ENCODE assay signal across 14 cellular contexts in the genomic region with DNA sequence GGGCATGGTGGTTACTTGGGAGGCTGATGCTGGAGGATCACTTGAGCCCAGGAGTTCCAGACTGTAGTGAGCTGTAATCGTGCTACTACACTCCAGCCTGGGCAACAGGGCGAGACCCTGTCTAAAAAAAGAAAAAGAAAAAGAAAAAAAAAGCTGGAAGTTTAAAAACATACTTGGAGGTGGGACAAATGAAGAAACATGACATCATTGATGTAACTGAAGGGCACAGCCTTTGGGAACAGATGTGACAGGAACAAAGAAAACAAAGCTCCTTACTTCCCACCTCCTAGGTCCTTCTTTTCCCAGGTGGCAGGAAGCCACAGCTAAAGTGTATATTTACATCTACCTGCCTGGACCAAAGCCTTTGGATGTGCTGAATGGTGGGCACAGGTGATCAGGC. TPM values are rescaled to one million over a fixed set of nuclear protein-coding genes. Genes with fewer than 3 reads are reported as not detected.
DNase-seq lines count a peak whose midpoint lies in the region; ATAC-seq, FAIRE-seq and TF ChIP-seq lines count a peak whose summit lies in the region.
"Had no signal": no experiment of that assay in that cellular context is flagged by ENCODE, and none has a peak within 500 bp of the region (broad histone marks: within the 10 kb centered on the region; RNA-seq: fewer than 3 reads in every experiment).

No MANE protein-coding gene starts in this region.

- H3K27ac ChIP-seq in HepG2 (ENCODE audit: extremely low read length, insufficient read depth, low read length) = no peak overlapping the region
- no peak overlapping the region for H3K27ac ChIP-seq in right lobe of liver
- no peak overlapping the region for H3K27ac ChIP-seq in CD4-positive, alpha-beta memory T cell (ENCODE audit: low read depth, low read length)
- H3K27ac ChIP-seq: BLaER1 had no signal

- intact Hi-C loops in HepG2 (cut with micrococcal nuclease; ENCODE audit: unreplicated experiment) = no loop called here
- intact Hi-C loops in right lobe of liver (cut with DNase I) = no loop called here
- intact Hi-C loops in CD4-positive, alpha-beta memory T cell (cut with micrococcal nuclease) = no loop called here

- H3K27ac Mint-ChIP-seq in mesothelial cell of epicardium (peak overlapping the region; percentile 82), type B pancreatic cell (peak overlapping the region; percentile 48)
- H3K27ac Mint-ChIP-seq in CD4-positive, alpha-beta memory T cell = peak overlapping the region in 2 of 7 donors; percentile 40 to 68

- POLR2A ChIA-PET in HepG2 (lab: Yijun Ruan, JAX) = no interaction called here
- POLR2A ChIA-PET in CD4-positive, alpha-beta memory T cell (lab: Charles Lee; ENCODE audit: partially characterized antibody) = interaction anchor here (1.1 kb wide), 1 partner anchor 49 kb away, joined by 3 read pairs; no protein-coding TSS in a partner anchor

- H3K4me2 ChIP-seq in HepG2 (ENCODE audit: low read depth, low read length) = no peak overlapping the region
- H3K4me2 ChIP-seq: BLaER1 had no signal

- WGBS in HepG2 (ENCODE audit: low lambda C conversion rate) = 48% methylated on average over 2 of the region's 2 CpGs
- 73% methylated on average over 2 of the region's 2 CpGs for WGBS in right lobe of liver (ENCODE audit: insufficient coverage, low coverage, low lambda C conversion rate, missing lambda C conversion rate)

- no peak overlapping the region for H3K4me3 ChIP-seq in HepG2 (replicated peaks in 1 of 3; ENCODE audit: insufficient read depth in 1 of 3, low read depth in 2 of 3, low read length in 3 of 3)
- H3K4me3 ChIP-seq in right lobe of liver = no peak overlapping the region
- H3K4me3 ChIP-seq in CD4-positive, alpha-beta memory T cell (ENCODE audit: low read length in 2 of 2) = no peak overlapping the region
- H3K4me3 ChIP-seq: BLaER1, HAP-1 had no signal

- H4K20me1 ChIP-seq in HepG2 (ENCODE audit: insufficient read depth, low read length) = no peaks in the 10 kb centered on the region
- H4K20me1 ChIP-seq: BLaER1 had no signal

- FAIRE-seq in HepG2 (lab: Jason Lieb, UNC) = no peak
- FAIRE-seq: GM12891, H1 had no signal

- TF ChIP-seq POLR2A in HepG2 (IDR thresholded peaks at IDR 0.05; ENCODE audit: insufficient read depth in 1 of 2, low read depth in 2 of 2, low read length in 2 of 2) (no peak), right lobe of liver (IDR thresholded peaks at IDR 0.05) (no peak)

- H2AFZ ChIP-seq in HepG2 (ENCODE audit: low read length) = no peak overlapping the region

- TF ChIP-seq CTCF in HepG2 (CRISPR knock-in tag; IDR thresholded peaks at IDR 0.05) (no peak), right lobe of liver (IDR thresholded peaks at IDR 0.05) (no peak), mesothelial cell of epicardium (IDR thresholded peaks at IDR 0.05; ENCODE audit: unreplicated experiment) (no peak), type B pancreatic cell (conservative IDR thresholded peaks at IDR 0.05) (no peak)

- TF ChIP-seq RAD21 in HepG2 (CRISPR knock-in tag; IDR thresholded peaks at IDR 0.05) = no peak

- ATAC-seq in HepG2 (no peak), right lobe of liver (no peak)

- H3K36me3 ChIP-seq in HepG2 (replicated peaks in 1 of 2; ENCODE audit: control insufficient read depth in 1 of 2, insufficient read depth in 2 of 2, low read length in 2 of 2) = no peaks in the 10 kb centered on the region
- no peaks in the 10 kb centered on the region for H3K36me3 ChIP-seq in right lobe of liver
- no peaks in the 10 kb centered on the region for H3K36me3 ChIP-seq in CD4-positive, alpha-beta memory T cell (ENCODE audit: insufficient read depth, low read length)
- H3K36me3 ChIP-seq: BLaER1, HAP-1 had no signal

- no peak overlapping the region for H3K9ac ChIP-seq in HepG2 (ENCODE audit: insufficient read depth, low read depth, low read length)
- H3K9ac ChIP-seq: BLaER1 had no signal

- in situ Hi-C loops in HepG2 (cut with HindIII; ENCODE audit: extremely low pct_ligation_motif_present, low pct_unique_long_range_greater_than_20kb) = no loop called here

- H3K36me3 Mint-ChIP-seq in mesothelial cell of epicardium (no peaks in the 10 kb centered on the region), type B pancreatic cell (peaks cover 3% of the 10 kb centered on the region)
- H3K36me3 Mint-ChIP-seq in CD4-positive, alpha-beta memory T cell = no peaks in the 10 kb centered on the region

- H3K4me3 Mint-ChIP-seq in mesothelial cell of epicardium (peak overlapping the region; percentile 4), type B pancreatic cell (peak overlapping the region; percentile 58)
- H3K4me3 Mint-ChIP-seq in CD4-positive, alpha-beta memory T cell = peak overlapping the region in 3 of 8 donors; percentile 5 to 44 (median 42)

- H3K4me1 ChIP-seq in HepG2 (ENCODE audit: insufficient read depth, low read length) = peaks cover 47% of the 10 kb centered on the region
- peaks cover 0 to 9% (median 5%) of the 10 kb centered on the region in 4 donors for H3K4me1 ChIP-seq in right lobe of liver
- peaks cover 17% of the 10 kb centered on the region for H3K4me1 ChIP-seq in CD4-positive, alpha-beta memory T cell (ENCODE audit: insufficient read depth, low read length)

- peak; percentile 20 for DNase-seq in NCI-H2171 treated with DMSO at 0.1 percent for 48 hours (lab: John Stamatoyannopoulos, UW)
- no peak for DNase-seq in NCI-H2171 (lab: John Stamatoyannopoulos, UW)
- no peak for DNase-seq in HepG2 (ENCODE audit: low spot score)
- no peak for DNase-seq in right lobe of liver
- DNase-seq in mesothelial cell of epicardium (ENCODE audit: low spot score in 2 of 2, unreplicated experiment in 2 of 2) = no peak
- no peak for DNase-seq in type B pancreatic cell (ENCODE audit: extremely low spot score, unreplicated experiment)
- no peak for DNase-seq in CD4-positive, alpha-beta memory T cell
- no peak for DNase-seq in NCI-H2227 treated with DMSO at 0.1 percent for 48 hours (lab: John Stamatoyannopoulos, UW)
- DNase-seq: DMS79, IMR-90 had no signal

- no TSS peak for BruUV-seq in HepG2 (replicated peaks; lab: Mats Ljungman, UMichigan)

- H3K4me1 Mint-ChIP-seq in mesothelial cell of epicardium (peaks cover 17% of the 10 kb centered on the region), type B pancreatic cell (ENCODE audit: unreplicated experiment) (peaks cover 12% of the 10 kb centered on the region)
- peaks cover 8 to 22% (median 15%) of the 10 kb centered on the region in 4 donors for H3K4me1 Mint-ChIP-seq in CD4-positive, alpha-beta memory T cell

- H3K9me3 Mint-ChIP-seq in mesothelial cell of epicardium = no peaks in the 10 kb centered on the region
- no peaks in the 10 kb centered on the region for H3K9me3 Mint-ChIP-seq in type B pancreatic cell
- peaks cover 0 to 16% (median 0%) of the 10 kb centered on the region in 8 donors for H3K9me3 Mint-ChIP-seq in CD4-positive, alpha-beta memory T cell

- no peaks in the 10 kb centered on the region for H3K9me3 ChIP-seq in HepG2 (ENCODE audit: low read length)
- no peaks in the 10 kb centered on the region for H3K9me3 ChIP-seq in right lobe of liver
- no peaks in the 10 kb centered on the region for H3K9me3 ChIP-seq in CD4-positive, alpha-beta memory T cell (ENCODE audit: control insufficient read depth in 1 of 2, low read length in 2 of 2)
- H3K9me3 ChIP-seq: BLaER1, HAP-1 had no signal

- CTCF ChIA-PET in HepG2 (lab: Yijun Ruan, JAX; ENCODE audit: low intra/inter-chr PET ratio, low total read pairs) = no interaction called here
- CTCF ChIA-PET in CD4-positive, alpha-beta memory T cell (lab: Charles Lee; ENCODE audit: partially characterized antibody) = no interaction called here

- H3K79me2 ChIP-seq in HepG2 (ENCODE audit: insufficient read depth, low read length) = no peaks in the 10 kb centered on the region

- no peaks in the 10 kb centered on the region for H3K27me3 Mint-ChIP-seq in mesothelial cell of epicardium (ENCODE audit: low read depth)
- H3K27me3 Mint-ChIP-seq in type B pancreatic cell = no peaks in the 10 kb centered on the region
- no peaks in the 10 kb centered on the region for H3K27me3 Mint-ChIP-seq in CD4-positive, alpha-beta memory T cell

- TF ChIP-seq EP300 in HepG2 (IDR thresholded peaks at IDR 0.05; ENCODE audit: low read depth in 2 of 2, low read length in 2 of 2) (no peak), HepG2 (CRISPR knock-in tag; IDR thresholded peaks at IDR 0.05; ENCODE audit: borderline replicate concordance) (no peak)

- H3K27me3 ChIP-seq in HepG2 (ENCODE audit: control insufficient read depth in 1 of 2, insufficient read depth in 2 of 2, low read length in 2 of 2) = no peaks in the 10 kb centered on the region; a peak in 1 of 5 replicates
- no peaks in the 10 kb centered on the region for H3K27me3 ChIP-seq in right lobe of liver
- no peaks in the 10 kb centered on the region for H3K27me3 ChIP-seq in CD4-positive, alpha-beta memory T cell (ENCODE audit: insufficient read depth, low read length)

RNA-seq across cellular contexts. Expression of gene PEX11G, which starts 1.9 kb away (rescaled TPM):
- not detected in 2 replicates for total RNA-seq in HepG2 (2016; rRNA removed; fragmentation: Illumina TruSeq; extraction: Trizol)
- total RNA-seq in HepG2 (2016; cell fraction: cytosol; rRNA removed; fragmentation: Illumina TruSeq; extraction: Trizol; ENCODE audit: low read depth) = not detected in 2 replicates
- not detected in 2 replicates for total RNA-seq in HepG2 (2016; cell fraction: insoluble cytoplasmic fraction; rRNA removed; fragmentation: Illumina TruSeq; extraction: Trizol)
- not detected in 2 replicates for total RNA-seq in HepG2 (2016; cell fraction: membrane; rRNA removed; fragmentation: Illumina TruSeq; extraction: Trizol)
- total RNA-seq in HepG2 (2016; cell fraction: nucleus; rRNA removed; fragmentation: Illumina TruSeq; extraction: Trizol) = not detected in 2 replicates
- polyA plus RNA-seq in HepG2 (2011; rRNA removed) = not detected in 2 replicates
- polyA plus RNA-seq in HepG2 (2011; cell fraction: cytosol; rRNA removed) = 0.07 TPM in 1 of 2 replicates, not detected in the other
- polyA plus RNA-seq in HepG2 (2011; cell fraction: nucleus; rRNA removed) = 0.12 and 0.16 TPM in 2 replicates
- not detected in 2 replicates for polyA plus RNA-seq in HepG2 (2012)
- polyA plus RNA-seq in HepG2 (2016; cell fraction: cytosol; fragmentation: Illumina TruSeq; extraction: Trizol; ENCODE audit: low read depth) = not detected in 2 replicates
- not detected in 2 replicates for polyA plus RNA-seq in HepG2 (2016; cell fraction: insoluble cytoplasmic fraction; fragmentation: Illumina TruSeq; extraction: Trizol; ENCODE audit: low read depth)
- polyA plus RNA-seq in HepG2 (2016; cell fraction: membrane; fragmentation: Illumina TruSeq; extraction: Trizol; ENCODE audit: low read depth) = not detected in 2 replicates
- not detected in 2 replicates for polyA plus RNA-seq in HepG2 (2016; cell fraction: nucleus; fragmentation: Illumina TruSeq; extraction: Trizol; ENCODE audit: insufficient read depth, low read depth)
- polyA minus RNA-seq in HepG2 (2011; rRNA and poly(A)+ RNA removed; ENCODE audit: low replicate concordance) = 1.4 TPM in 1 of 2 replicates, not detected in the other
- not detected in 2 replicates for polyA minus RNA-seq in HepG2 (2011; cell fraction: cytosol; rRNA and poly(A)+ RNA removed)
- polyA minus RNA-seq in HepG2 (2011; cell fraction: nucleus; rRNA and poly(A)+ RNA removed) = not detected in 2 replicates
- 10 to 100 TPM in 2 of 6 experiments, 1 to 10 TPM in 4; 4.8 to 14.3 (median 9.4) TPM for total RNA-seq in right lobe of liver
- total RNA-seq in mesothelial cell of epicardium = 6.5 to 7.3 TPM (median 7.0 TPM) in 3 replicates
- total RNA-seq in type B pancreatic cell (ENCODE audit: low replicate concordance) = 4.8 and 5.7 TPM in 2 replicates
- under 1 TPM; 0.64 to 0.73 TPM for total RNA-seq in CD4-positive, alpha-beta memory T cell
- 1 to 10 TPM in 1 of 2 donors, under 1 TPM in 1; 0.64 to 1.7 TPM for polyA plus RNA-seq in CD4-positive, alpha-beta memory T cell

RNA-seq across cellular contexts. Expression of gene ZNF358, which starts 29.0 kb away (rescaled TPM):
- 6.4 and 9.1 TPM in 2 replicates for total RNA-seq in HepG2 (2016; rRNA removed; fragmentation: Illumina TruSeq; extraction: Trizol)
- total RNA-seq in HepG2 (2016; cell fraction: cytosol; rRNA removed; fragmentation: Illumina TruSeq; extraction: Trizol; ENCODE audit: low read depth) = 29.8 and 30.7 TPM in 2 replicates
- total RNA-seq in HepG2 (2016; cell fraction: insoluble cytoplasmic fraction; rRNA removed; fragmentation: Illumina TruSeq; extraction: Trizol) = 7.4 and 8.8 TPM in 2 replicates
- total RNA-seq in HepG2 (2016; cell fraction: membrane; rRNA removed; fragmentation: Illumina TruSeq; extraction: Trizol) = 40.6 and 43.0 TPM in 2 replicates
- total RNA-seq in HepG2 (2016; cell fraction: nucleus; rRNA removed; fragmentation: Illumina TruSeq; extraction: Trizol) = 4.2 and 4.8 TPM in 2 replicates
- polyA plus RNA-seq in HepG2 (2011; rRNA removed) = 36.3 and 37.0 TPM in 2 replicates
- polyA plus RNA-seq in HepG2 (2011; cell fraction: cytosol; rRNA removed) = 27.2 and 34.8 TPM in 2 replicates
- polyA plus RNA-seq in HepG2 (2011; cell fraction: nucleus; rRNA removed) = 16.8 and 18.8 TPM in 2 replicates
- polyA plus RNA-seq in HepG2 (2012) = 18.3 and 24.5 TPM in 2 replicates
- 89.1 and 102 TPM in 2 replicates for polyA plus RNA-seq in HepG2 (2016; cell fraction: cytosol; fragmentation: Illumina TruSeq; extraction: Trizol; ENCODE audit: low read depth)
- polyA plus RNA-seq in HepG2 (2016; cell fraction: insoluble cytoplasmic fraction; fragmentation: Illumina TruSeq; extraction: Trizol; ENCODE audit: low read depth) = 21.6 and 26.7 TPM in 2 replicates
- 106 and 124 TPM in 2 replicates for polyA plus RNA-seq in HepG2 (2016; cell fraction: membrane; fragmentation: Illumina TruSeq; extraction: Trizol; ENCODE audit: low read depth)
- polyA plus RNA-seq in HepG2 (2016; cell fraction: nucleus; fragmentation: Illumina TruSeq; extraction: Trizol; ENCODE audit: insufficient read depth, low read depth) = 18.5 and 20.8 TPM in 2 replicates
- polyA minus RNA-seq in HepG2 (2011; rRNA and poly(A)+ RNA removed; ENCODE audit: low replicate concordance) = 17.5 and 24.9 TPM in 2 replicates
- 11.3 and 15.3 TPM in 2 replicates for polyA minus RNA-seq in HepG2 (2011; cell fraction: cytosol; rRNA and poly(A)+ RNA removed)
- polyA minus RNA-seq in HepG2 (2011; cell fraction: nucleus; rRNA and poly(A)+ RNA removed) = 2.2 and 3.4 TPM in 2 replicates
- 10 to 100 TPM; 15.3 to 35.1 (median 24.8) TPM for total RNA-seq in right lobe of liver
- total RNA-seq in mesothelial cell of epicardium = 67.5 to 68.3 TPM (median 67.9 TPM) in 3 replicates
- total RNA-seq in type B pancreatic cell (ENCODE audit: low replicate concordance) = 49.8 and 67.1 TPM in 2 replicates
- total RNA-seq in CD4-positive, alpha-beta memory T cell = 1 to 10 TPM; 8.4 to 8.7 TPM
- 1 to 10 TPM in 1 of 2 donors, not detected in 1; 1.6 TPM for polyA plus RNA-seq in CD4-positive, alpha-beta memory T cell

RNA-seq across cellular contexts. Expression of gene MCOLN1, which starts 35.5 kb away (rescaled TPM):
- total RNA-seq in HepG2 (2016; rRNA removed; fragmentation: Illumina TruSeq; extraction: Trizol) (1.9 and 3.4 TPM in 2 replicates), right lobe of liver (10 to 100 TPM in 5 of 6 experiments, 1 to 10 TPM in 1; 9.8 to 25.2 (median 17.7) TPM), mesothelial cell of epicardium (20.5 to 21.0 TPM (median 20.7 TPM) in 3 replicates), type B pancreatic cell (ENCODE audit: low replicate concordance) (24.0 and 24.3 TPM in 2 replicates)
- total RNA-seq in HepG2 (2016; cell fraction: cytosol; rRNA removed; fragmentation: Illumina TruSeq; extraction: Trizol; ENCODE audit: low read depth) = 3.4 and 4.1 TPM in 2 replicates
- total RNA-seq in HepG2 (2016; cell fraction: insoluble cytoplasmic fraction; rRNA removed; fragmentation: Illumina TruSeq; extraction: Trizol) = 1.8 and 4.3 TPM in 2 replicates
- total RNA-seq in HepG2 (2016; cell fraction: membrane; rRNA removed; fragmentation: Illumina TruSeq; extraction: Trizol) = 2.4 and 3.4 TPM in 2 replicates
- 3.8 and 4.3 TPM in 2 replicates for total RNA-seq in HepG2 (2016; cell fraction: nucleus; rRNA removed; fragmentation: Illumina TruSeq; extraction: Trizol)
- polyA plus RNA-seq in HepG2 (2011; rRNA removed) = 11.6 and 15.7 TPM in 2 replicates
- polyA plus RNA-seq in HepG2 (2011; cell fraction: cytosol; rRNA removed) = 6.4 and 7.4 TPM in 2 replicates
- polyA plus RNA-seq in HepG2 (2011; cell fraction: nucleus; rRNA removed) = 29.1 and 39.0 TPM in 2 replicates
- polyA plus RNA-seq in HepG2 (2012) = 3.4 and 4.8 TPM in 2 replicates
- 2.3 and 3.2 TPM in 2 replicates for polyA plus RNA-seq in HepG2 (2016; cell fraction: cytosol; fragmentation: Illumina TruSeq; extraction: Trizol; ENCODE audit: low read depth)
- 2.9 and 3.5 TPM in 2 replicates for polyA plus RNA-seq in HepG2 (2016; cell fraction: insoluble cytoplasmic fraction; fragmentation: Illumina TruSeq; extraction: Trizol; ENCODE audit: low read depth)
- polyA plus RNA-seq in HepG2 (2016; cell fraction: membrane; fragmentation: Illumina TruSeq; extraction: Trizol; ENCODE audit: low read depth) = 3.3 and 3.4 TPM in 2 replicates
- 16.6 and 21.1 TPM in 2 replicates for polyA plus RNA-seq in HepG2 (2016; cell fraction: nucleus; fragmentation: Illumina TruSeq; extraction: Trizol; ENCODE audit: insufficient read depth, low read depth)
- 19.2 and 110 TPM in 2 replicates for polyA minus RNA-seq in HepG2 (2011; rRNA and poly(A)+ RNA removed; ENCODE audit: low replicate concordance)
- polyA minus RNA-seq in HepG2 (2011; cell fraction: cytosol; rRNA and poly(A)+ RNA removed) = 2.4 and 4.4 TPM in 2 replicates
- polyA minus RNA-seq in HepG2 (2011; cell fraction: nucleus; rRNA and poly(A)+ RNA removed) = 4.8 and 5.9 TPM in 2 replicates
- total RNA-seq in CD4-positive, alpha-beta memory T cell = 10 to 100 TPM; 14.1 to 14.9 TPM
- polyA plus RNA-seq in CD4-positive, alpha-beta memory T cell = 1 to 10 TPM; 8.0 to 9.1 TPM

RNA-seq across cellular contexts. Expression of gene PNPLA6, which starts 48.6 kb away (rescaled TPM):
- 11.1 and 28.2 TPM in 2 replicates for total RNA-seq in HepG2 (2016; rRNA removed; fragmentation: Illumina TruSeq; extraction: Trizol)
- total RNA-seq in HepG2 (2016; cell fraction: cytosol; rRNA removed; fragmentation: Illumina TruSeq; extraction: Trizol; ENCODE audit: low read depth) = 6.7 and 9.9 TPM in 2 replicates
- 7.3 and 24.9 TPM in 2 replicates for total RNA-seq in HepG2 (2016; cell fraction: insoluble cytoplasmic fraction; rRNA removed; fragmentation: Illumina TruSeq; extraction: Trizol)
- total RNA-seq in HepG2 (2016; cell fraction: membrane; rRNA removed; fragmentation: Illumina TruSeq; extraction: Trizol) = 9.5 and 10.2 TPM in 2 replicates
- 39.4 and 51.4 TPM in 2 replicates for total RNA-seq in HepG2 (2016; cell fraction: nucleus; rRNA removed; fragmentation: Illumina TruSeq; extraction: Trizol)
- polyA plus RNA-seq in HepG2 (2011; rRNA removed) = 24.9 and 28.4 TPM in 2 replicates
- 8.4 and 14.6 TPM in 2 replicates for polyA plus RNA-seq in HepG2 (2011; cell fraction: cytosol; rRNA removed)
- 192 and 272 TPM in 2 replicates for polyA plus RNA-seq in HepG2 (2011; cell fraction: nucleus; rRNA removed)
- polyA plus RNA-seq in HepG2 (2012) = 22.0 and 47.4 TPM in 2 replicates
- polyA plus RNA-seq in HepG2 (2016; cell fraction: cytosol; fragmentation: Illumina TruSeq; extraction: Trizol; ENCODE audit: low read depth) = 4.0 and 4.8 TPM in 2 replicates
- polyA plus RNA-seq in HepG2 (2016; cell fraction: insoluble cytoplasmic fraction; fragmentation: Illumina TruSeq; extraction: Trizol; ENCODE audit: low read depth) = 9.1 and 14.0 TPM in 2 replicates
- polyA plus RNA-seq in HepG2 (2016; cell fraction: membrane; fragmentation: Illumina TruSeq; extraction: Trizol; ENCODE audit: low read depth) = 4.9 and 7.2 TPM in 2 replicates
- 115 and 120 TPM in 2 replicates for polyA plus RNA-seq in HepG2 (2016; cell fraction: nucleus; fragmentation: Illumina TruSeq; extraction: Trizol; ENCODE audit: insufficient read depth, low read depth)
- polyA minus RNA-seq in HepG2 (2011; rRNA and poly(A)+ RNA removed; ENCODE audit: low replicate concordance) = 20.0 and 49.5 TPM in 2 replicates
- polyA minus RNA-seq in HepG2 (2011; cell fraction: cytosol; rRNA and poly(A)+ RNA removed) = 21.5 and 23.2 TPM in 2 replicates
- polyA minus RNA-seq in HepG2 (2011; cell fraction: nucleus; rRNA and poly(A)+ RNA removed) = 37.4 and 52.5 TPM in 2 replicates
- total RNA-seq in right lobe of liver = 10 to 100 TPM; 38.7 to 61.8 (median 46.5) TPM
- 100 to 117 TPM (median 112 TPM) in 3 replicates for total RNA-seq in mesothelial cell of epicardium
- 84.3 and 86.1 TPM in 2 replicates for total RNA-seq in type B pancreatic cell (ENCODE audit: low replicate concordance)
- total RNA-seq in CD4-positive, alpha-beta memory T cell = 100 to 1,000 TPM; 168 to 169 TPM
- 10 to 100 TPM in 1 of 2 donors, 1 to 10 TPM in 1; 4.7 to 14.1 TPM for polyA plus RNA-seq in CD4-positive, alpha-beta memory T cell
